26 cellular contexts compared by ENCODE assay signal in the genomic region with DNA sequence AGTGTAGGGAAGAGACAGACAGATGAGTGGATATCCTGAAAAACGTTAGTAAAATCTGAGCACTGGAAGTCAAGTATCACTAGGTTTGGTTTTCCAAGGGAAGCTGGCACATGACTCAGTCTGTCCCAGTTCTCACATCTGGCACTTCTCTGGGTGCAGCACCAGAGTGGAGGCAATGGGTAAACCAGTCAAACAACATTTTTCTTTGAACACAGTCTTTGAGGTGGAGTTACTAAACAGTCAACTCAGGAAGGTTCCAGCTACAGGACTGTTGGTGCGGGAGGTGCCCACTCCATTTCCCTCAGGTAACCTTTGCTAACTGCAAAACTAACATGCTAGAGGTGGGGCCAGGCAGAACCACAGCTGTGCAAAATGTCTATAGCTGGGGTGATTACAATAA.
A peak's percentile ranks its signal among the peaks of the same experiment; 100 is the strongest.
DNase-seq lines count a peak whose midpoint lies in the region; ATAC-seq and TF ChIP-seq lines count a peak whose summit lies in the region.
"Had no signal": no experiment of that assay in that cellular context is flagged by ENCODE, and none has a peak within 500 bp of the region (broad histone marks: within the 10 kb centered on the region; RNA-seq: fewer than 3 reads in every experiment).

No MANE protein-coding gene starts in this region.

- H3K9me3 Mint-ChIP-seq in osteocyte (ENCODE audit: unreplicated experiment), result no peaks in the 10 kb centered on the region
- H3K9me3 Mint-ChIP-seq: activated naive CD8-positive, alpha-beta T cell treated with anti-CD3 and anti-CD28 coated beads, Interleukin-2, amount 10 ng/mL, durations not matched to agents 7 days and 5 days; activated T-helper 17 cell treated with anti-CD3 and anti-CD28 coated beads, Interleukin-2, amount 50 U/mL, for 72 hours; CD8-positive, alpha-beta memory T cell; dendritic cell treated with granulocyte-macrophage colony-stimulating factor and Interleukin-4, amounts not matched to agents 40 ng/mL and 50 ng/mL, for 4 days; HFFc6; stimulated activated naive B cell treated with anti-CD40 and anti-IgM and Interleukin-4, amounts not matched to agents 10 μg/mL and 1 μg/mL and 100 μg/mL, for 72 hours had no signal

- ATAC-seq in GM21717 (IDR thresholded peaks at IDR 0.05; ENCODE audit: unreplicated experiment), result no peak
- ATAC-seq in GM19463 (IDR thresholded peaks at IDR 0.05; ENCODE audit: unreplicated experiment), result no peak
- ATAC-seq: activated CD4-positive, alpha-beta T cell treated with anti-CD3 and anti-CD28 coated beads for 36 hours; activated T-helper 17 cell treated with anti-CD3 and anti-CD28 coated beads, Interleukin-2, amount 50 U/mL, for 72 hours; gastroesophageal sphincter; right lobe of liver; SK-N-SH treated with all-trans-retinoic acid at 6 μM for 48 hours; stimulated activated naive B cell treated with anti-CD40 and anti-IgM and Interleukin-4, amounts not matched to agents 10 μg/mL and 1 μg/mL and 100 μg/mL, for 72 hours had no signal

- TF ChIP-seq CTCF in Loucy (conservative IDR thresholded peaks at IDR 0.05; ENCODE audit: low read length) (no peak), thyroid gland (IDR thresholded peaks at IDR 0.05) (no peak), osteocyte (IDR thresholded peaks at IDR 0.05) (no peak)

- H3K36me3 ChIP-seq in Loucy (ENCODE audit: insufficient read depth, low read length), result no peaks in the 10 kb centered on the region
- no peaks in the 10 kb centered on the region for H3K36me3 ChIP-seq in thyroid gland
- H3K36me3 ChIP-seq: brain microvascular endothelial cell, left ventricle myocardium inferior, right lobe of liver had no signal

- H3K79me2 ChIP-seq in Loucy (ENCODE audit: insufficient read depth, low read length), result no peaks in the 10 kb centered on the region

- no peak overlapping the region for H3K27ac Mint-ChIP-seq in osteocyte (ENCODE audit: unreplicated experiment)
- H3K27ac Mint-ChIP-seq: activated CD4-positive, alpha-beta T cell treated with anti-CD3 and anti-CD28 coated beads for 36 hours; activated naive CD8-positive, alpha-beta T cell treated with anti-CD3 and anti-CD28 coated beads, Interleukin-2, amount 10 ng/mL, durations not matched to agents 7 days and 5 days; activated T-helper 17 cell treated with anti-CD3 and anti-CD28 coated beads, Interleukin-2, amount 50 U/mL, for 72 hours; dendritic cell treated with granulocyte-macrophage colony-stimulating factor and Interleukin-4, amounts not matched to agents 40 ng/mL and 50 ng/mL, for 4 days; HFFc6; stimulated activated naive B cell treated with anti-CD40 and anti-IgM and Interleukin-4, amounts not matched to agents 10 μg/mL and 1 μg/mL and 100 μg/mL, for 72 hours had no signal

- H3K27me3 Mint-ChIP-seq in osteocyte (ENCODE audit: unreplicated experiment), result no peaks in the 10 kb centered on the region
- H3K27me3 Mint-ChIP-seq: activated CD4-positive, alpha-beta T cell treated with anti-CD3 and anti-CD28 coated beads for 36 hours; activated naive CD8-positive, alpha-beta T cell treated with anti-CD3 and anti-CD28 coated beads, Interleukin-2, amount 10 ng/mL, durations not matched to agents 7 days and 5 days; dendritic cell treated with granulocyte-macrophage colony-stimulating factor and Interleukin-4, amounts not matched to agents 40 ng/mL and 50 ng/mL, for 4 days had no signal

- H3K27ac ChIP-seq in thyroid gland, result peak overlapping the region; percentile 65 to 75 (median 69)
- H3K27ac ChIP-seq: brain microvascular endothelial cell, gastroesophageal sphincter, left ventricle myocardium inferior, right lobe of liver had no signal

- no peaks in the 10 kb centered on the region for H3K9me3 ChIP-seq in Loucy (ENCODE audit: insufficient read depth, low read depth, low read length)
- no peaks in the 10 kb centered on the region for H3K9me3 ChIP-seq in thyroid gland
- H3K9me3 ChIP-seq: gastroesophageal sphincter, left ventricle myocardium inferior, right lobe of liver had no signal

- H3K27me3 ChIP-seq in Loucy (ENCODE audit: insufficient read depth, low read length, poor library complexity, severe bottlenecking), result no peaks in the 10 kb centered on the region
- H3K27me3 ChIP-seq in thyroid gland, result no peaks in the 10 kb centered on the region
- H3K27me3 ChIP-seq: brain microvascular endothelial cell, gastroesophageal sphincter, right lobe of liver had no signal

- intact Hi-C loops in thyroid gland (cut with DNase I), result no loop called here

- no peaks in the 10 kb centered on the region for H3K9me2 ChIP-seq in Loucy (replicated peaks; ENCODE audit: low read depth, low read length)

- H3K4me3 ChIP-seq in Loucy (ENCODE audit: low read length, poor library complexity, severe bottlenecking), result no peak overlapping the region
- no peak overlapping the region for H3K4me3 ChIP-seq in thyroid gland (replicated peaks in 1 of 3)
- H3K4me3 ChIP-seq: gastroesophageal sphincter, left ventricle myocardium inferior, right lobe of liver had no signal

- H3K4me3 Mint-ChIP-seq in osteocyte (ENCODE audit: unreplicated experiment), result no peak overlapping the region
- H3K4me3 Mint-ChIP-seq: activated CD4-positive, alpha-beta T cell treated with anti-CD3 and anti-CD28 coated beads for 36 hours; activated naive CD8-positive, alpha-beta T cell treated with anti-CD3 and anti-CD28 coated beads, Interleukin-2, amount 10 ng/mL, durations not matched to agents 7 days and 5 days; activated T-helper 17 cell treated with anti-CD3 and anti-CD28 coated beads, Interleukin-2, amount 50 U/mL, for 72 hours; CD8-positive, alpha-beta memory T cell; dendritic cell treated with granulocyte-macrophage colony-stimulating factor and Interleukin-4, amounts not matched to agents 40 ng/mL and 50 ng/mL, for 4 days; HFFc6; stimulated activated naive B cell treated with anti-CD40 and anti-IgM and Interleukin-4, amounts not matched to agents 10 μg/mL and 1 μg/mL and 100 μg/mL, for 72 hours had no signal

- peaks cover 64% of the 10 kb centered on the region for H3K4me1 ChIP-seq in Loucy (ENCODE audit: insufficient read depth, low read length, poor library complexity, severe bottlenecking)
- peaks cover 24 to 48% of the 10 kb centered on the region in 2 donors for H3K4me1 ChIP-seq in thyroid gland
- H3K4me1 ChIP-seq: gastroesophageal sphincter, left ventricle myocardium inferior, right lobe of liver had no signal

- peak; percentile 26 to 84 for DNase-seq in T47D (ENCODE audit: low read depth in 1 of 2, low spot score in 1 of 2)
- DNase-seq in kidney tubule cell (ENCODE audit: low spot score), result peak; percentile 68
- peak; percentile 79 to 80 for DNase-seq in thyroid gland
- no peak for DNase-seq in osteocyte (ENCODE audit: extremely low spot score, unreplicated experiment)
- no peak for DNase-seq in KBM-7
- DNase-seq: activated CD4-positive, alpha-beta T cell treated with anti-CD3 and anti-CD28 coated beads for 36 hours; activated naive CD8-positive, alpha-beta T cell treated with anti-CD3 and anti-CD28 coated beads, Interleukin-2, amount 10 ng/mL, durations not matched to agents 7 days and 5 days; brain microvascular endothelial cell; CD8-positive, alpha-beta memory T cell; DMS79 treated with DMSO at 0.1 percent for 48 hours; HFFc6; left ventricle myocardium inferior; NCI-H1105 treated with DMSO at 0.1 percent for 48 hours; NCI-H774; nucleus accumbens; OCI-M1; right lobe of liver; stimulated activated naive B cell treated with anti-CD40 and anti-IgM and Interleukin-4, amounts not matched to agents 10 μg/mL and 1 μg/mL and 100 μg/mL, for 72 hours; T-helper 9 cell had no signal

- H3F3A ChIP-seq in Loucy (ENCODE audit: low read depth), result peaks cover 5% of the 10 kb centered on the region; the same call in 1 of the 2 replicates

- H3K4me2 ChIP-seq in Loucy (ENCODE audit: low read depth, low read length, poor library complexity, severe bottlenecking), result peak overlapping the region; percentile 55

- H3K4me1 Mint-ChIP-seq in osteocyte (ENCODE audit: unreplicated experiment), result peaks cover 2% of the 10 kb centered on the region
- H3K4me1 Mint-ChIP-seq: activated CD4-positive, alpha-beta T cell treated with anti-CD3 and anti-CD28 coated beads for 36 hours; activated naive CD8-positive, alpha-beta T cell treated with anti-CD3 and anti-CD28 coated beads, Interleukin-2, amount 10 ng/mL, durations not matched to agents 7 days and 5 days; activated T-helper 17 cell treated with anti-CD3 and anti-CD28 coated beads, Interleukin-2, amount 50 U/mL, for 72 hours; CD8-positive, alpha-beta memory T cell; stimulated activated naive B cell treated with anti-CD40 and anti-IgM and Interleukin-4, amounts not matched to agents 10 μg/mL and 1 μg/mL and 100 μg/mL, for 72 hours had no signal

- no peak for TF ChIP-seq POLR2A in thyroid gland (IDR thresholded peaks at IDR 0.05)

- H3K9ac ChIP-seq in Loucy (ENCODE audit: low read depth, low read length, poor library complexity, severe bottlenecking), result peak overlapping the region; percentile 60

- whole genome bisulfite sequencing in thyroid gland, 2 donors, result 18 to 25% methylated on average over 2 of the region's 2 CpGs

- peaks cover 18% of the 10 kb centered on the region for H3K36me3 Mint-ChIP-seq in osteocyte (ENCODE audit: unreplicated experiment)
- H3K36me3 Mint-ChIP-seq: activated naive CD8-positive, alpha-beta T cell treated with anti-CD3 and anti-CD28 coated beads, Interleukin-2, amount 10 ng/mL, durations not matched to agents 7 days and 5 days; CD8-positive, alpha-beta memory T cell; stimulated activated naive B cell treated with anti-CD40 and anti-IgM and Interleukin-4, amounts not matched to agents 10 μg/mL and 1 μg/mL and 100 μg/mL, for 72 hours had no signal

- no peaks in the 10 kb centered on the region for H4K20me1 ChIP-seq in Loucy (ENCODE audit: insufficient read depth, low read length, poor library complexity, severe bottlenecking)

- in situ Hi-C loops in T47D (cut with HindIII; ENCODE audit: low pct_unique_long_range_greater_than_20kb, low sequenced_read_pairs) (no loop called here), KBM-7 (cut with MboI; ENCODE audit: low pct_unique_long_range_greater_than_20kb, low sequenced_read_pairs) (no loop called here)

- H2AFZ ChIP-seq in Loucy (ENCODE audit: low read length), result no peak overlapping the region

Comparison
In these comparisons a context has a peak if more than half of its experiments do, and no peak if none do; other contexts are left out.
1. DNase-seq: peak in T47D (2 of 2), kidney tubule cell (single experiment) and thyroid gland (2 of 2); none in osteocyte (single experiment) and KBM-7 (single experiment).